ENCODE assay signal across 9 cellular contexts in the genomic region with DNA sequence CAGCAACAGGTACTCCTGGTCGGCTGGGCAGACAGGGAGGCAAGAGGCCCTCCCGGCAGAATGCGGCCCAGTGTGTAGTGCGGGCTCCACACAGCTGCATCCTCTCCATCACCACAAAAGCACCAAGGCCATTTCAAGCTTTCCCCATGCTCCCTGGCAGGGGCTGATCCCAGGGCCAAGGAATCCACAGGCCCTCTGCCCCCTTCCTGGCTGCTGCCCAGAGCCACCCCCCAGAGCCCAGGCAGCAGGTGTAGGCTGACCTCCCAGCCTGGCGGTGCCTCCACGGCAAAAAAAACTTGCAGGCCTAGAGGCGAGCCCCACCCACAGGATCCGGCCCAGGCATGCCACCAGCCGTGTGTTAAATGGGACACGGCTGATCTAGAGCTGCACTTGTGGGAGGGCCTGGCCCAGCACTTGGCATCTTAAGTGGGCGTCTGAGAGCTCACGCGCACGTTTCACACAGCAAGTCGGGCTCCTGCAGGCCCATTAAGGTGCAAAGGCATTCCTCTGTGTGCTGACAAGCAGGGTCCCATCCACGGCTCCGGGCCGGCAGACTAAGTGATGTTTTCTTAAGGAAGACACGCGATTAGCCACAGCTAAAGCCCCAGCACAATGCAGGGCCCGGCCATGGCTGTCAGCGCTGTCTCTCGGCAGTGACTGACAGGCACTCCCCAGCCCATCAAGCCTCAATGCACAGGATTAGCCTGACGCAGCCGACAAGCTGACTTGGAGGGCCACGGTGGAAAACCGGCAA. TPM values are rescaled to one million over a fixed set of nuclear protein-coding genes. Genes with fewer than 3 reads are reported as not detected.
DNase-seq lines count a peak whose midpoint lies in the region; ATAC-seq, FAIRE-seq and TF ChIP-seq lines count a peak whose summit lies in the region.
"Had no signal": no experiment of that assay in that cellular context is flagged by ENCODE, and none has a peak within 500 bp of the region (broad histone marks: within the 10 kb centered on the region; RNA-seq: fewer than 3 reads in every experiment).

No MANE protein-coding gene starts in this region.

- no peak overlapping the region for H2AFZ ChIP-seq in endothelial cell of umbilical vein (ENCODE audit: low read depth, low read length)
- no peak overlapping the region for H2AFZ ChIP-seq in hepatocyte

- H3K9me1 ChIP-seq in endothelial cell of umbilical vein (replicated peaks; ENCODE audit: control insufficient read depth, extremely low read depth, insufficient read depth, low read length), result no peaks in the 10 kb centered on the region

- no TSS peak for BruUV-seq in endothelial cell of umbilical vein (replicated peaks; lab: Mats Ljungman, UMichigan)

- peak overlapping the region; percentile 54 for H3K9ac ChIP-seq in endothelial cell of umbilical vein (replicated peaks; ENCODE audit: extremely low read depth, insufficient read depth, low read length)

- H3K4me1 ChIP-seq in endothelial cell of umbilical vein (ENCODE audit: control insufficient read depth, extremely low read depth, insufficient read depth, low read length), result peaks cover 54% of the 10 kb centered on the region
- no peaks in the 10 kb centered on the region for H3K4me1 ChIP-seq in psoas muscle
- peaks cover 3% of the 10 kb centered on the region for H3K4me1 ChIP-seq in hepatocyte (ENCODE audit: insufficient read depth)
- H3K4me1 ChIP-seq in testis, result peaks cover 3% of the 10 kb centered on the region

- H3K4me2 ChIP-seq in endothelial cell of umbilical vein (ENCODE audit: insufficient read depth, low read length) (peak overlapping the region; percentile 1), hepatocyte (no peak overlapping the region)

- H4K20me1 ChIP-seq in endothelial cell of umbilical vein (replicated peaks; ENCODE audit: control insufficient read depth, extremely low read depth, insufficient read depth, low read length) (no peaks in the 10 kb centered on the region), hepatocyte (ENCODE audit: insufficient read depth, poor library complexity, severe bottlenecking) (no peaks in the 10 kb centered on the region)

- H3K79me2 ChIP-seq in endothelial cell of umbilical vein (ENCODE audit: control insufficient read depth, insufficient read depth, low read length) (peaks cover 34% of the 10 kb centered on the region), hepatocyte (no peaks in the 10 kb centered on the region)

- H3K36me3 ChIP-seq in endothelial cell of umbilical vein (ENCODE audit: control insufficient read depth in 2 of 2, extremely low read depth in 1 of 2, insufficient read depth in 2 of 2, low read length in 2 of 2), result peaks cover 10 to 12% of the 10 kb centered on the region in 2 experiments
- peaks cover 0 to 34% of the 10 kb centered on the region in 2 donors for H3K36me3 ChIP-seq in psoas muscle (ENCODE audit: insufficient read depth in 1 of 2, low read depth in 1 of 2)
- no peaks in the 10 kb centered on the region for H3K36me3 ChIP-seq in hepatocyte (replicated peaks; ENCODE audit: insufficient read depth, low read depth)
- H3K36me3 ChIP-seq in testis (ENCODE audit: low read depth, missing control alignments), result no peaks in the 10 kb centered on the region

- CTCF ChIA-PET in endothelial cell of umbilical vein (lab: Charles Lee), result interaction anchor here (1.1 to 3.0 kb wide), 7 partner anchors 10 to 144 kb away, joined by 3 to 16 read pairs (median 3); no protein-coding TSS in a partner anchor

- 47 to 65% (median 61%) methylated on average over 27 of the region's 27 CpGs for WGBS in psoas muscle, 3 donors
- WGBS in hepatocyte (ENCODE audit: low lambda C conversion rate, missing lambda C conversion rate), result 73% methylated on average over 26 of the region's 27 CpGs
- 74% methylated on average over 6 to 27 of the region's 27 CpGs for WGBS in testis, 2 donors

- TF ChIP-seq POLR2A in endothelial cell of umbilical vein (IDR thresholded peaks at IDR 0.05; ENCODE audit: low read depth, low read length) (peak; percentile 35), testis (IDR thresholded peaks at IDR 0.05) (no peak)

- intact Hi-C loops in endothelial cell of umbilical vein (cut with micrococcal nuclease), result loop anchor here (1.0 to 2.0 kb wide), 2 partner anchors 19 to 36 kb away; no protein-coding TSS in a partner anchor
- intact Hi-C loops in psoas muscle (cut with DNase I), result no loop called here
- intact Hi-C loops in testis (cut with DNase I; ENCODE audit: low total_unique reads), result no loop called here

- peak; percentile 68 for FAIRE-seq in endothelial cell of umbilical vein (lab: Jason Lieb, UNC)

- H3K27me3 ChIP-seq in endothelial cell of umbilical vein (ENCODE audit: control insufficient read depth in 2 of 2, insufficient read depth in 2 of 2, low read length in 2 of 2) (no peaks in the 10 kb centered on the region), psoas muscle (ENCODE audit: insufficient read depth in 3 of 3, low read length in 2 of 3) (no peaks in the 10 kb centered on the region), hepatocyte (no peaks in the 10 kb centered on the region), testis (no peaks in the 10 kb centered on the region)

- TF ChIP-seq CTCF in VCaP (conservative IDR thresholded peaks at IDR 0.05), result no peak
- no peak for TF ChIP-seq CTCF in endothelial cell of umbilical vein (IDR thresholded peaks at IDR 0.05; ENCODE audit: extremely low read depth in 1 of 2, insufficient read depth in 1 of 2, low read depth in 1 of 2, low read length in 2 of 2)
- no peak for TF ChIP-seq CTCF in psoas muscle (IDR thresholded peaks at IDR 0.05)
- TF ChIP-seq CTCF in hepatocyte (IDR thresholded peaks at IDR 0.05; ENCODE audit: poor library complexity), result no peak
- TF ChIP-seq CTCF in GM10266 (IDR thresholded peaks at IDR 0.05; ENCODE audit: control insufficient read depth, insufficient read depth, low read depth, missing control alignments), result no peak
- no peak for TF ChIP-seq CTCF in testis (IDR thresholded peaks at IDR 0.05)

- H3K9me3 ChIP-seq in endothelial cell of umbilical vein (replicated peaks; ENCODE audit: control insufficient read depth, insufficient read depth, low read length) (no peaks in the 10 kb centered on the region), psoas muscle (no peaks in the 10 kb centered on the region), hepatocyte (ENCODE audit: low read depth) (no peaks in the 10 kb centered on the region), testis (no peaks in the 10 kb centered on the region)

- no peaks in the 10 kb centered on the region for H3K9me2 ChIP-seq in hepatocyte (replicated peaks; ENCODE audit: insufficient read depth)

- POLR2A ChIA-PET in endothelial cell of umbilical vein (lab: Charles Lee), result interaction anchor here (0.9 to 1.5 kb wide), 4 partner anchors 12 to 20 kb away, joined by 3 to 5 read pairs (median 4); partner anchors contain the start of genes GNB1L and RTL10

- peak overlapping the region; percentile 54; the same call in 1 of the 2 replicates for H3K27ac ChIP-seq in VCaP
- H3K27ac ChIP-seq in endothelial cell of umbilical vein (ENCODE audit: insufficient read depth, low read depth, low read length), result peak overlapping the region; percentile 77
- no peak overlapping the region for H3K27ac ChIP-seq in psoas muscle
- H3K27ac ChIP-seq in hepatocyte, result no peak overlapping the region
- no peak overlapping the region for H3K27ac ChIP-seq in testis

- DNase-seq in DMS 273 (lab: John Stamatoyannopoulos, UW; ENCODE audit: unreplicated experiment) (peak; percentile 34), DMS 273 treated with DMSO at 0.1 percent for 48 hours (lab: John Stamatoyannopoulos, UW) (no peak), endothelial cell of umbilical vein (ENCODE audit: low read depth, low spot score) (peak; percentile 77), psoas muscle (peak; percentile 22 to 47), hepatocyte (ENCODE audit: low spot score) (no peak), GM10266 (ENCODE audit: extremely low spot score) (no peak), testis (no peak)
- DNase-seq: kidney glomerular epithelial cell had no signal

- H3K4me3 ChIP-seq in endothelial cell of umbilical vein (replicated peaks in 1 of 3; ENCODE audit: insufficient read depth in 1 of 3, low read depth in 1 of 3, low read length in 3 of 3), result no peak overlapping the region
- H3K4me3 ChIP-seq in psoas muscle, result no peak overlapping the region
- H3K4me3 ChIP-seq in hepatocyte, result no peak overlapping the region
- no peak overlapping the region for H3K4me3 ChIP-seq in testis

- dilution Hi-C loops in endothelial cell of umbilical vein (cut with MboI; ENCODE audit: extremely low pct_ligation_motif_present, low sequenced_read_pairs), result no loop called here

- ATAC-seq in psoas muscle, result peak in 2 of 4 donors; percentile 16 to 24

TF ChIP-seq in endothelial cell of umbilical vein, 7 proteins besides CTCF, POLR2A, EP300 and RAD21:
- peak; percentile 43 for TF ChIP-seq POLR2AphosphoS5 (IDR thresholded peaks at IDR 0.05; ENCODE audit: insufficient read depth, low read depth, low read length)
- TF ChIP-seq MYC (IDR thresholded peaks at IDR 0.05; ENCODE audit: low read depth, low read length), result no peak

RNA-seq across cellular contexts. Expression of gene GNB1L, which starts 19.8 kb away (rescaled TPM):
- total RNA-seq in endothelial cell of umbilical vein (5.9 and 11.2 TPM in 2 replicates), psoas muscle (1 to 10 TPM; 1.5 to 3.4 (median 3.0) TPM), hepatocyte (2.6 and 4.1 TPM in 2 replicates), testis (1 to 10 TPM; 5.5 to 6.9 TPM)
- polyA plus RNA-seq in endothelial cell of umbilical vein (5.4 and 5.9 TPM in 2 replicates), psoas muscle (1 to 10 TPM; 3.3 to 7.6 (median 3.6) TPM), hepatocyte (8.5 TPM in 2 replicates), testis (ENCODE audit: insufficient read depth, low read depth, low replicate concordance) (6.0 TPM)
- polyA plus RNA-seq in endothelial cell of umbilical vein (2011; cell fraction: cytosol; rRNA removed), result 2.2 and 3.8 TPM in 2 replicates
- 2.7 and 3.2 TPM in 2 replicates for polyA plus RNA-seq in endothelial cell of umbilical vein (2011; cell fraction: nucleus; rRNA removed)
- 3.5 and 3.6 TPM in 2 replicates for polyA plus RNA-seq in endothelial cell of umbilical vein (2012)
- 1.6 and 3.5 TPM in 2 replicates for polyA minus RNA-seq in endothelial cell of umbilical vein
- 1.7 TPM for polyA minus RNA-seq in endothelial cell of umbilical vein (2011; cell fraction: cytosol; rRNA and poly(A)+ RNA removed)
- polyA minus RNA-seq in endothelial cell of umbilical vein (2011; cell fraction: nucleus; rRNA and poly(A)+ RNA removed), result 2.4 TPM in 2 replicates

RNA-seq across cellular contexts. Expression of gene RTL10, which starts 19.8 kb away (rescaled TPM):
- total RNA-seq in endothelial cell of umbilical vein, result 31.9 and 32.1 TPM in 2 replicates
- polyA plus RNA-seq in endothelial cell of umbilical vein, result 40.8 and 54.5 TPM in 2 replicates
- polyA plus RNA-seq in endothelial cell of umbilical vein (2011; cell fraction: cytosol; rRNA removed), result 21.6 and 22.9 TPM in 2 replicates
- polyA plus RNA-seq in endothelial cell of umbilical vein (2011; cell fraction: nucleus; rRNA removed), result 43.8 and 53.4 TPM in 2 replicates
- polyA plus RNA-seq in endothelial cell of umbilical vein (2012), result 8.0 and 9.8 TPM in 2 replicates
- 84.1 and 88.0 TPM in 2 replicates for polyA minus RNA-seq in endothelial cell of umbilical vein
- 9.0 TPM for polyA minus RNA-seq in endothelial cell of umbilical vein (2011; cell fraction: cytosol; rRNA and poly(A)+ RNA removed)
- polyA minus RNA-seq in endothelial cell of umbilical vein (2011; cell fraction: nucleus; rRNA and poly(A)+ RNA removed), result 20.7 and 26.1 TPM in 2 replicates
- 1 to 10 TPM; 5.3 to 9.7 (median 8.1) TPM for total RNA-seq in psoas muscle
- 1 to 10 TPM; 5.9 to 7.9 (median 6.3) TPM for polyA plus RNA-seq in psoas muscle
- 12.3 and 15.9 TPM in 2 replicates for total RNA-seq in hepatocyte
- 12.9 and 13.0 TPM in 2 replicates for polyA plus RNA-seq in hepatocyte
- 10 to 100 TPM; 11.0 to 14.7 TPM for total RNA-seq in testis
- 10.9 TPM for polyA plus RNA-seq in testis (ENCODE audit: insufficient read depth, low read depth, low replicate concordance)

Comparison
In these comparisons a context has a peak if more than half of its experiments do, and no peak if none do; other contexts are left out.
1. DNase-seq: peak in DMS 273 (single experiment), endothelial cell of umbilical vein (single experiment) and psoas muscle (2 of 2); none in DMS 273 treated with DMSO at 0.1 percent for 48 hours (single experiment), hepatocyte (single experiment), GM10266 (single experiment) and testis (single experiment).
2. H3K27ac ChIP-seq: peak in VCaP (single experiment) and endothelial cell of umbilical vein (single experiment); none in psoas muscle (single experiment), hepatocyte (single experiment) and testis (0 of 2).